ENCODE assay signal across 15 cellular contexts in the genomic region with DNA sequence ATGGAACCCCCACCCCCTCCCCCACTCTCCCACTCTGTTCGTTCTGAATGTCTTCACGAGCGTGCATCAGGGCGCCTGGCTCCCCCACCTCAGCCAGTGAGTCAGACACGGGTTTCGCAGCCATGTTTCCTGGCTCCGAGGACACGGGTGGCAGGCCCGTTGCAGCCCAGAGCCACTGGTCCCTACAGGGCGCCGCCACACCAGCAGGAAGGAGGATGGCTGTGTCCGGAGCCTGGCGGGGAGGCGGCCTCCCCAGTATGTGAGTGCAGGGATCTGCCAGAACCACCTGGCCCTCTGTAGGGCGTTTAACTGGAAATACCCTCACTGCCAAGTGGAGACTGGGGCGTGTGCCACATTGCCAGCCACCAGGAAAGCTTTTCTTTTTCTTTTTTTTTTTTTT. TPM values are rescaled to one million over a fixed set of nuclear protein-coding genes. Genes with fewer than 3 reads are reported as not detected.
DNase-seq lines count a peak whose midpoint lies in the region; TF ChIP-seq lines count a peak whose summit lies in the region.
"Had no signal": no experiment of that assay in that cellular context is flagged by ENCODE, and none has a peak within 500 bp of the region (broad histone marks: within the 10 kb centered on the region; RNA-seq: fewer than 3 reads in every experiment).

No MANE protein-coding gene starts in this region.

- H3K4me3 Mint-ChIP-seq in glutamatergic neuron (ENCODE audit: unreplicated experiment) (no peak overlapping the region), endothelial cell (ENCODE audit: unreplicated experiment) (no peak overlapping the region)
- H3K4me3 Mint-ChIP-seq: activated T-cell treated with anti-CD3 and anti-CD28 coated beads, Interleukin-2, amount 50 U/mL, for 24 hours; CD4-positive, alpha-beta T cell; effector memory CD8-positive, alpha-beta T cell had no signal

- TSS peak; percentile 12 for BruUV-seq in PC-9 (replicated peaks; lab: Mats Ljungman, UMichigan)

- TF ChIP-seq CTCF in PC-9 (conservative IDR thresholded peaks at IDR 0.05), result no peak
- no peak for TF ChIP-seq CTCF in testis (IDR thresholded peaks at IDR 0.05)
- no peak for TF ChIP-seq CTCF in glutamatergic neuron (IDR thresholded peaks at IDR 0.05; ENCODE audit: partially characterized antibody, unreplicated experiment)
- no peak for TF ChIP-seq CTCF in endothelial cell (IDR thresholded peaks at IDR 0.05; ENCODE audit: unreplicated experiment)
- TF ChIP-seq CTCF in MM.1S (IDR thresholded peaks at IDR 0.05; ENCODE audit: low read length), result no peak

- peaks cover 16% of the 10 kb centered on the region for H3K4me1 Mint-ChIP-seq in glutamatergic neuron (ENCODE audit: low read depth, unreplicated experiment)
- H3K4me1 Mint-ChIP-seq in endothelial cell (ENCODE audit: unreplicated experiment), result no peaks in the 10 kb centered on the region

- H3K9me2 ChIP-seq in PC-9 (ENCODE audit: insufficient read depth) (no peaks in the 10 kb centered on the region), MM.1S (replicated peaks; ENCODE audit: insufficient read depth, low read length) (no peaks in the 10 kb centered on the region)

- no peak overlapping the region for H4K91ac ChIP-seq in mesenchymal stem cell (ENCODE audit: low read length)

- H3K79me2 ChIP-seq in PC-9 (ENCODE audit: low read depth) (no peaks in the 10 kb centered on the region), MM.1S (ENCODE audit: low read length) (peaks cover 29% of the 10 kb centered on the region)

- peaks cover 10% of the 10 kb centered on the region; the same call in 1 of the 2 replicates for H3F3A ChIP-seq in PC-9 (ENCODE audit: insufficient read depth, low read depth)
- no peaks in the 10 kb centered on the region for H3F3A ChIP-seq in MM.1S (ENCODE audit: insufficient read depth, low read length)

- H3K27ac Mint-ChIP-seq in glutamatergic neuron (ENCODE audit: unreplicated experiment) (no peak overlapping the region), endothelial cell (ENCODE audit: unreplicated experiment) (no peak overlapping the region)
- H3K27ac Mint-ChIP-seq: activated T-cell treated with anti-CD3 and anti-CD28 coated beads, Interleukin-2, amount 50 U/mL, for 24 hours; CD4-positive, alpha-beta T cell had no signal

- WGBS in mesenchymal stem cell, result 95% methylated on average over 16 of the region's 16 CpGs
- 70 to 84% methylated on average over 2 to 16 of the region's 16 CpGs for WGBS in testis, 2 donors

- no peak for DNase-seq in PC-9
- DNase-seq in cerebellar cortex (ENCODE audit: low spot score), result peak; percentile 63
- no peak for DNase-seq in mesenchymal stem cell
- no peak for DNase-seq in testis
- DNase-seq in glutamatergic neuron, result no peak
- no peak for DNase-seq in endothelial cell (ENCODE audit: low spot score)
- no peak for DNase-seq in NCI-H748 treated with DMSO at 0.1 percent for 48 hours (lab: John Stamatoyannopoulos, UW)
- DNase-seq in MM.1S, result no peak
- DNase-seq: activated T-cell treated with anti-CD3 and anti-CD28 coated beads, Interleukin-2, amount 50 U/mL, for 24 hours; CD4-positive, alpha-beta T cell; effector memory CD8-positive, alpha-beta T cell; GF-D8; kidney glomerular epithelial cell; NCI-H1048; NCI-H226 had no signal

- H3K9ac ChIP-seq in mesenchymal stem cell (ENCODE audit: low read length) (peak overlapping the region; percentile 80), MM.1S (ENCODE audit: low read length) (no peak overlapping the region)

- H4K8ac ChIP-seq in mesenchymal stem cell (ENCODE audit: low read length), result no peak overlapping the region

- intact Hi-C loops in PC-9 (cut with micrococcal nuclease; ENCODE audit: unreplicated experiment), result no loop called here
- intact Hi-C loops in testis (cut with DNase I; ENCODE audit: low total_unique reads), result no loop called here

- H2BK12ac ChIP-seq in mesenchymal stem cell (ENCODE audit: low read length in 2 of 2), result no peak overlapping the region

- no peak overlapping the region for H2BK5ac ChIP-seq in mesenchymal stem cell (ENCODE audit: low read depth, low read length, poor library complexity, severe bottlenecking)

- CTCF ChIA-PET in PC-9 (lab: Charles Lee), result no interaction called here

- no peak overlapping the region for H3K4ac ChIP-seq in mesenchymal stem cell (ENCODE audit: low read depth in 1 of 2, low read length in 2 of 2)

- H2BK15ac ChIP-seq in mesenchymal stem cell (ENCODE audit: low read depth, poor library complexity, severe bottlenecking), result no peak overlapping the region

- H3K36me3 Mint-ChIP-seq in glutamatergic neuron (ENCODE audit: unreplicated experiment) (no peaks in the 10 kb centered on the region), endothelial cell (ENCODE audit: low read depth, unreplicated experiment) (peaks cover 27% of the 10 kb centered on the region)

- no peak overlapping the region for H2AK5ac ChIP-seq in mesenchymal stem cell (ENCODE audit: low read length, severe bottlenecking)

- H3K18ac ChIP-seq in mesenchymal stem cell (ENCODE audit: low read depth in 1 of 2, low read length in 2 of 2), result no peak overlapping the region

- H3K4me3 ChIP-seq in PC-9, result no peak overlapping the region
- peak overlapping the region in 1 of 2 experiments; percentile 62 for H3K4me3 ChIP-seq in mesenchymal stem cell (ENCODE audit: insufficient read depth in 1 of 2, low read depth in 1 of 2, low read length in 2 of 2)
- H3K4me3 ChIP-seq in testis, result no peak overlapping the region
- H3K4me3 ChIP-seq in MM.1S (ENCODE audit: low read length), result no peak overlapping the region

- peaks cover 27% of the 10 kb centered on the region for H3K79me1 ChIP-seq in mesenchymal stem cell (replicated peaks; ENCODE audit: low read length, poor library complexity, severe bottlenecking)

- H3K36me3 ChIP-seq in PC-9 (ENCODE audit: low read depth) (no peaks in the 10 kb centered on the region), mesenchymal stem cell (ENCODE audit: control insufficient read depth in 1 of 2, insufficient read depth in 2 of 2, low read depth in 1 of 2, low read length in 2 of 2) (peaks cover 80 to 87% of the 10 kb centered on the region in 2 experiments), testis (ENCODE audit: low read depth, missing control alignments) (no peaks in the 10 kb centered on the region), MM.1S (replicated peaks; ENCODE audit: insufficient read depth, low read length) (peaks cover 39% of the 10 kb centered on the region)

- no peak overlapping the region for H3K4me2 ChIP-seq in PC-9
- no peak overlapping the region for H3K4me2 ChIP-seq in mesenchymal stem cell (ENCODE audit: low read length, poor library complexity, severe bottlenecking)
- no peak overlapping the region for H3K4me2 ChIP-seq in MM.1S (ENCODE audit: low read depth, low read length)

- H3K4me1 ChIP-seq in PC-9 (replicated peaks; ENCODE audit: insufficient read depth) (no peaks in the 10 kb centered on the region), mesenchymal stem cell (ENCODE audit: control insufficient read depth, insufficient read depth, low read depth, low read length) (peaks cover 14% of the 10 kb centered on the region), testis (peaks cover 31% of the 10 kb centered on the region), MM.1S (ENCODE audit: low read length) (no peaks in the 10 kb centered on the region)

- H2BK120ac ChIP-seq in mesenchymal stem cell (ENCODE audit: low read depth, low read length), result no peak overlapping the region

- H3K27me3 Mint-ChIP-seq in glutamatergic neuron (ENCODE audit: unreplicated experiment), result no peaks in the 10 kb centered on the region
- peaks cover 9% of the 10 kb centered on the region for H3K27me3 Mint-ChIP-seq in endothelial cell (ENCODE audit: unreplicated experiment)
- H3K27me3 Mint-ChIP-seq: activated T-cell treated with anti-CD3 and anti-CD28 coated beads, Interleukin-2, amount 50 U/mL, for 24 hours; CD4-positive, alpha-beta T cell; effector memory CD8-positive, alpha-beta T cell had no signal

- H4K20me1 ChIP-seq in PC-9 (ENCODE audit: insufficient read depth), result no peaks in the 10 kb centered on the region
- H4K20me1 ChIP-seq in MM.1S (ENCODE audit: insufficient read depth, low read length), result no peaks in the 10 kb centered on the region

- H3K23ac ChIP-seq in mesenchymal stem cell (ENCODE audit: low read length in 2 of 2), result no peak overlapping the region

- no peak for TF ChIP-seq POLR2A in testis (IDR thresholded peaks at IDR 0.05)

- H2AFZ ChIP-seq in PC-9 (no peak overlapping the region), mesenchymal stem cell (ENCODE audit: low read depth, low read length) (no peak overlapping the region), MM.1S (ENCODE audit: low read length) (no peak overlapping the region)

- POLR2A ChIA-PET in PC-9 (lab: Charles Lee; ENCODE audit: unreplicated experiment), result no interaction called here

- H3K27me3 ChIP-seq in PC-9 (ENCODE audit: insufficient read depth, low read depth), result no peaks in the 10 kb centered on the region
- H3K27me3 ChIP-seq in mesenchymal stem cell (ENCODE audit: control insufficient read depth in 1 of 2, insufficient read depth in 1 of 2, low read length in 2 of 2), result no peaks in the 10 kb centered on the region
- no peaks in the 10 kb centered on the region for H3K27me3 ChIP-seq in testis
- no peaks in the 10 kb centered on the region for H3K27me3 ChIP-seq in MM.1S (replicated peaks; ENCODE audit: insufficient read depth, low read length)

- H3K27ac ChIP-seq in PC-9 (no peak overlapping the region), mesenchymal stem cell (ENCODE audit: low read length, poor library complexity, severe bottlenecking) (no peak overlapping the region), testis (peak overlapping the region; percentile 26 to 74), MM.1S (ENCODE audit: low read length) (no peak overlapping the region)

- H3K9me3 ChIP-seq in PC-9 (ENCODE audit: insufficient read depth, low read depth) (no peaks in the 10 kb centered on the region), mesenchymal stem cell (ENCODE audit: control insufficient read depth, low read length) (no peaks in the 10 kb centered on the region), testis (no peaks in the 10 kb centered on the region), MM.1S (replicated peaks; ENCODE audit: insufficient read depth, low read length) (no peaks in the 10 kb centered on the region)

- no peak overlapping the region for H3K14ac ChIP-seq in mesenchymal stem cell (ENCODE audit: low read length in 2 of 2)

- H3K9me3 Mint-ChIP-seq in glutamatergic neuron (ENCODE audit: unreplicated experiment) (peaks cover 3% of the 10 kb centered on the region), endothelial cell (ENCODE audit: unreplicated experiment) (no peaks in the 10 kb centered on the region)
- H3K9me3 Mint-ChIP-seq: activated T-cell treated with anti-CD3 and anti-CD28 coated beads, Interleukin-2, amount 50 U/mL, for 24 hours; CD4-positive, alpha-beta T cell; effector memory CD8-positive, alpha-beta T cell had no signal

RNA-seq across cellular contexts. Expression of a gene that starts 18.5 kb away (rescaled TPM):
- total RNA-seq in PC-9 (2021) (88.5 and 136 TPM in 2 replicates), testis (10 to 100 TPM; 23.9 to 31.0 TPM), glutamatergic neuron (ENCODE audit: unreplicated experiment) (32.7 TPM), endothelial cell (ENCODE audit: unreplicated experiment) (66.5 TPM)
- 276 TPM for polyA plus RNA-seq in mesenchymal stem cell (2013, experiment 1 of 2)
- 282 TPM for polyA plus RNA-seq in mesenchymal stem cell (2013, experiment 2 of 2)
- polyA plus RNA-seq in testis (ENCODE audit: insufficient read depth, low read depth, low replicate concordance), result 49.5 TPM

RNA-seq across cellular contexts. Expression of a gene that starts 31.8 kb away (rescaled TPM):
- 24.9 and 28.0 TPM in 2 replicates for total RNA-seq in PC-9 (2021)
- 14.5 TPM for polyA plus RNA-seq in mesenchymal stem cell (2013, experiment 1 of 2)
- 14.1 TPM for polyA plus RNA-seq in mesenchymal stem cell (2013, experiment 2 of 2)
- 10 to 100 TPM; 33.6 to 40.2 TPM for total RNA-seq in testis
- 21.1 TPM for polyA plus RNA-seq in testis (ENCODE audit: insufficient read depth, low read depth, low replicate concordance)
- 26.2 TPM for total RNA-seq in glutamatergic neuron (ENCODE audit: unreplicated experiment)
- 21.0 TPM for total RNA-seq in endothelial cell (ENCODE audit: unreplicated experiment)

RNA-seq across cellular contexts. Expression of a gene that starts 38.7 kb away (rescaled TPM):
- total RNA-seq in PC-9 (2021), result 175 and 189 TPM in 2 replicates
- polyA plus RNA-seq in mesenchymal stem cell (2013, experiment 1 of 2), result 72.9 TPM
- polyA plus RNA-seq in mesenchymal stem cell (2013, experiment 2 of 2), result 72.1 TPM
- 100 to 1,000 TPM; 277 to 327 TPM for total RNA-seq in testis
- 871 TPM for polyA plus RNA-seq in testis (ENCODE audit: insufficient read depth, low read depth, low replicate concordance)
- 63.8 TPM for total RNA-seq in glutamatergic neuron (ENCODE audit: unreplicated experiment)
- total RNA-seq in endothelial cell (ENCODE audit: unreplicated experiment), result 72.0 TPM

Comparison
In these comparisons a context has a peak if more than half of its experiments do, and no peak if none do; other contexts are left out.
1. H3K27ac ChIP-seq: peak in testis (2 of 2); none in PC-9 (single experiment), mesenchymal stem cell (single experiment) and MM.1S (single experiment).